9 cellular contexts compared by ENCODE assay signal in genomic region chr6:14498748-14499147, GRCh38.
"Had no signal": no experiment of that assay in that cellular context is flagged by ENCODE, and none has a peak within 500 bp of the region (broad histone marks: within the 10 kb centered on the region; RNA-seq: fewer than 3 reads in every experiment).

No MANE protein-coding gene starts in this region.

- H3K4me3 Mint-ChIP-seq: HFFc6 had no signal

- ATAC-seq: K562 had no signal

- H3K4me3 ChIP-seq: GM23248, HAP-1, K562 had no signal

- H3K27ac Mint-ChIP-seq: HFFc6 had no signal

- H3K27ac ChIP-seq: GM23248 had no signal

- H3K9ac ChIP-seq: GM23248 had no signal

- DNase-seq: GM23248, GOT3, H7, HFFc6, IMR-90, KG1 had no signal

- H3K36me3 ChIP-seq: HAP-1 had no signal

- H3K9me3 ChIP-seq: HAP-1 had no signal

- FAIRE-seq: HTR-8/SVneo, K562 had no signal
